Comparison of ENCODE assay signal across 15 cellular contexts in genomic region chr10:29532256-29532878, GRCh38.
"Had no signal": no experiment of that assay in that cellular context is flagged by ENCODE, and none has a peak within 500 bp of the region (broad histone marks: within the 10 kb centered on the region; RNA-seq: fewer than 3 reads in every experiment).

No MANE protein-coding gene starts in this region.

- H3K9me3 Mint-ChIP-seq: activated CD4-positive, alpha-beta memory T cell treated with anti-CD3 and anti-CD28 coated beads, Interleukin-2, amount 10 ng/mL, durations not matched to agents 7 days and 5 days; immature natural killer cell; natural killer cell; stimulated activated naive B cell treated with anti-CD40 and anti-IgM and Interleukin-4, amounts not matched to agents 10 μg/mL and 1 μg/mL and 100 μg/mL, for 72 hours had no signal

- H3K4me3 Mint-ChIP-seq: activated CD4-positive, alpha-beta memory T cell treated with anti-CD3 and anti-CD28 coated beads, Interleukin-2, amount 10 ng/mL, durations not matched to agents 7 days and 5 days; activated CD8-positive, alpha-beta memory T cell treated with anti-CD3 and anti-CD28 coated beads, Interleukin-2, amount 10 ng/mL, durations not matched to agents 7 days and 5 days; activated naive CD8-positive, alpha-beta T cell; immature natural killer cell; natural killer cell; stimulated activated naive B cell treated with anti-CD40 and anti-IgM and Interleukin-4, amounts not matched to agents 10 μg/mL and 1 μg/mL and 100 μg/mL, for 72 hours had no signal

- H3K4me3 ChIP-seq: dorsolateral prefrontal cortex, lower lobe of right lung, pancreas, spleen had no signal

- ATAC-seq: activated CD8-positive, alpha-beta memory T cell treated with anti-CD3 and anti-CD28 coated beads, Interleukin-2, amount 10 ng/mL, durations not matched to agents 7 days and 5 days; lower lobe of right lung; natural killer cell; pancreas; stimulated activated naive B cell treated with anti-CD40 and anti-IgM and Interleukin-4, amounts not matched to agents 10 μg/mL and 1 μg/mL and 100 μg/mL, for 72 hours had no signal

- H3K9me3 ChIP-seq: lower lobe of right lung, pancreas, spleen had no signal

- H3K27ac Mint-ChIP-seq: activated CD4-positive, alpha-beta memory T cell treated with anti-CD3 and anti-CD28 coated beads, Interleukin-2, amount 10 ng/mL, durations not matched to agents 7 days and 5 days; activated CD8-positive, alpha-beta memory T cell treated with anti-CD3 and anti-CD28 coated beads, Interleukin-2, amount 10 ng/mL, durations not matched to agents 7 days and 5 days; activated naive CD8-positive, alpha-beta T cell; immature natural killer cell; natural killer cell; stimulated activated naive B cell treated with anti-CD40 and anti-IgM and Interleukin-4, amounts not matched to agents 10 μg/mL and 1 μg/mL and 100 μg/mL, for 72 hours had no signal

- H3K4me1 ChIP-seq: spleen had no signal

- H3K27me3 Mint-ChIP-seq: activated CD4-positive, alpha-beta memory T cell treated with anti-CD3 and anti-CD28 coated beads, Interleukin-2, amount 10 ng/mL, durations not matched to agents 7 days and 5 days; activated CD8-positive, alpha-beta memory T cell treated with anti-CD3 and anti-CD28 coated beads, Interleukin-2, amount 10 ng/mL, durations not matched to agents 7 days and 5 days; activated naive CD8-positive, alpha-beta T cell had no signal

- H3K36me3 Mint-ChIP-seq: activated CD8-positive, alpha-beta memory T cell treated with anti-CD3 and anti-CD28 coated beads, Interleukin-2, amount 10 ng/mL, durations not matched to agents 7 days and 5 days; natural killer cell; stimulated activated naive B cell treated with anti-CD40 and anti-IgM and Interleukin-4, amounts not matched to agents 10 μg/mL and 1 μg/mL and 100 μg/mL, for 72 hours had no signal

- H3K4me1 Mint-ChIP-seq: activated CD8-positive, alpha-beta memory T cell treated with anti-CD3 and anti-CD28 coated beads, Interleukin-2, amount 10 ng/mL, durations not matched to agents 7 days and 5 days had no signal

- DNase-seq: activated CD4-positive, alpha-beta memory T cell treated with anti-CD3 and anti-CD28 coated beads, Interleukin-2, amount 10 ng/mL, durations not matched to agents 7 days and 5 days; activated CD4-positive, alpha-beta T cell treated with anti-CD3 and anti-CD28 coated beads for 48 hours; activated CD4-positive, CD25-positive, alpha-beta regulatory T cell; activated CD8-positive, alpha-beta memory T cell treated with anti-CD3 and anti-CD28 coated beads, Interleukin-2, amount 10 ng/mL, durations not matched to agents 7 days and 5 days; amniotic stem cell; dorsolateral prefrontal cortex; immature natural killer cell; lower lobe of right lung; natural killer cell; pancreas; spleen; stimulated activated naive B cell treated with anti-CD40 and anti-IgM and Interleukin-4, amounts not matched to agents 10 μg/mL and 1 μg/mL and 100 μg/mL, for 72 hours; T-helper 1 cell; T-helper 9 cell had no signal

- H3K27ac ChIP-seq: dorsolateral prefrontal cortex, lower lobe of right lung, spleen had no signal

- H3K27me3 ChIP-seq: pancreas, spleen had no signal
